8 cellular contexts compared by ENCODE assay signal in genomic region chr2:69892838-69893421, GRCh38. TPM values are rescaled to one million over a fixed set of nuclear protein-coding genes. Genes with fewer than 3 reads are reported as not detected.
DNase-seq lines count a peak whose midpoint lies in the region; ATAC-seq and TF ChIP-seq lines count a peak whose summit lies in the region.
"Not testable (repeated sequence)": the region's sequence is repeated elsewhere in the genome, so short reads cannot be mapped to it uniquely, and the experiment has no call there.

No MANE protein-coding gene starts in this region.

- TF ChIP-seq EP300 in neural cell (conservative IDR thresholded peaks at IDR 0.05; ENCODE audit: poor library complexity, severe bottlenecking) = not testable (repeated sequence)

- ATAC-seq in activated T-cell treated with anti-CD3 and anti-CD28 coated beads, Interleukin-2, amount 50 U/mL, for 4 hours; thoracic aorta (ENCODE audit: insufficient number of reproducible peaks, low FRiP score, low read depth): not testable (repeated sequence)

- not testable (repeated sequence) for H3K9me2 ChIP-seq in neural cell (ENCODE audit: insufficient read depth, low read length)

- H3K27ac Mint-ChIP-seq in chondrocyte (ENCODE audit: unreplicated experiment) = peak overlapping the region; percentile 98

- H3K36me3 ChIP-seq in SJSA1 = peaks cover 29% of the 10 kb centered on the region
- not testable (repeated sequence) for H3K36me3 ChIP-seq in iPS-15b (ENCODE audit: control insufficient read depth, insufficient read depth, low read length); neural cell (ENCODE audit: insufficient read depth, low read length); thoracic aorta

- H3K9me3 ChIP-seq in SJSA1 (replicated peaks); iPS-15b (ENCODE audit: control insufficient read depth, insufficient read depth, low read length); neural cell (ENCODE audit: low read length); thoracic aorta: not testable (repeated sequence)

- not testable (repeated sequence) for H4K20me1 ChIP-seq in neural cell (ENCODE audit: insufficient read depth)

- H3K9me3 Mint-ChIP-seq in activated T-cell treated with anti-CD3 and anti-CD28 coated beads, Interleukin-2, amount 50 U/mL, for 4 hours; chondrocyte (ENCODE audit: low read depth): not testable (repeated sequence)

- H3K27me3 Mint-ChIP-seq in activated T-cell treated with anti-CD3 and anti-CD28 coated beads, Interleukin-2, amount 50 U/mL, for 4 hours (ENCODE audit: low read depth); chondrocyte (ENCODE audit: low read depth): not testable (repeated sequence)

- H3K36me3 Mint-ChIP-seq in activated T-cell treated with anti-CD3 and anti-CD28 coated beads, Interleukin-2, amount 50 U/mL, for 4 hours (ENCODE audit: insufficient read depth) = peaks cover 14% of the 10 kb centered on the region
- H3K36me3 Mint-ChIP-seq in chondrocyte (ENCODE audit: low read depth) = peaks cover 13% of the 10 kb centered on the region

- peaks cover 38% of the 10 kb centered on the region for H3K4me1 Mint-ChIP-seq in activated T-cell treated with anti-CD3 and anti-CD28 coated beads, Interleukin-2, amount 50 U/mL, for 4 hours (ENCODE audit: low read depth)
- peaks cover 35% of the 10 kb centered on the region for H3K4me1 Mint-ChIP-seq in chondrocyte (ENCODE audit: low read depth)

- not testable (repeated sequence) for H3K9ac ChIP-seq in iPS-15b (ENCODE audit: low read depth, low read length); neural cell (ENCODE audit: low read length)

- not testable (repeated sequence) for H3K27me3 ChIP-seq in SJSA1 (replicated peaks); iPS-15b (ENCODE audit: control insufficient read depth, insufficient read depth, low read length); neural cell (ENCODE audit: insufficient read depth, low read depth, low read length); thoracic aorta (replicated peaks; ENCODE audit: insufficient read depth)

- TF ChIP-seq CTCF in chondrocyte (IDR thresholded peaks at IDR 0.05) = peak; percentile 23
- TF ChIP-seq CTCF in neural cell (IDR thresholded peaks at IDR 0.05; ENCODE audit: poor library complexity, severe bottlenecking); thoracic aorta (IDR thresholded peaks at IDR 0.05): not testable (repeated sequence)

- peak; percentile 17 for DNase-seq in DMS 273 (lab: John Stamatoyannopoulos, UW; ENCODE audit: unreplicated experiment)
- DNase-seq in Jurkat, Clone E6-1 (ENCODE audit: low read depth, low spot score) = peak; percentile 31
- not testable (repeated sequence) for DNase-seq in SJSA1 (ENCODE audit: low read depth in 1 of 2, low spot score in 2 of 2); activated T-cell treated with anti-CD3 and anti-CD28 coated beads, Interleukin-2, amount 50 U/mL, for 4 hours; chondrocyte (ENCODE audit: low spot score); thoracic aorta (ENCODE audit: low spot score)

- H3K4me3 Mint-ChIP-seq in activated T-cell treated with anti-CD3 and anti-CD28 coated beads, Interleukin-2, amount 50 U/mL, for 4 hours = peak overlapping the region; percentile 100
- peak overlapping the region; percentile 97 for H3K4me3 Mint-ChIP-seq in chondrocyte (ENCODE audit: unreplicated experiment)

- H3K27ac ChIP-seq in SJSA1 = peak overlapping the region; percentile 70
- H3K27ac ChIP-seq in neural cell (ENCODE audit: low read length); thoracic aorta: not testable (repeated sequence)

- not testable (repeated sequence) for H3K4me2 ChIP-seq in neural cell (ENCODE audit: low read length)

- peaks cover 21% of the 10 kb centered on the region for H3K79me2 ChIP-seq in neural cell (replicated peaks; ENCODE audit: insufficient read depth, low read length)

- not testable (repeated sequence) for H3K4me3 ChIP-seq in Jurkat, Clone E6-1 (ENCODE audit: low read length); SJSA1
- H3K4me3 ChIP-seq in iPS-15b (ENCODE audit: low read depth, low read length) (peak overlapping the region; percentile 91), neural cell (ENCODE audit: low read length) (peak overlapping the region; percentile 75), thoracic aorta (peak overlapping the region; percentile 82)

- not testable (repeated sequence) for H3F3A ChIP-seq in neural cell (ENCODE audit: insufficient read depth, low read length, poor library complexity, severe bottlenecking)

- H2AFZ ChIP-seq in neural cell (ENCODE audit: low read depth, low read length) = peak overlapping the region; percentile 70

- not testable (repeated sequence) for TF ChIP-seq RAD21 in neural cell (conservative IDR thresholded peaks at IDR 0.05)

- H3K4me1 ChIP-seq in SJSA1 (replicated peaks); iPS-15b (ENCODE audit: control insufficient read depth, insufficient read depth, low read length): not testable (repeated sequence)
- peaks cover 15 to 24% of the 10 kb centered on the region in 2 donors for H3K4me1 ChIP-seq in thoracic aorta (ENCODE audit: control insufficient read depth in 1 of 2, low read depth in 2 of 2)

RNA-seq across cellular contexts. Expression of gene SNRNP27, which starts 0.8 kb away (rescaled TPM):
- polyA plus RNA-seq in Jurkat, Clone E6-1 (2012; ENCODE audit: insufficient read depth, insufficient read length) = 77.6 TPM
- total RNA-seq in SJSA1 (2014; rRNA removed; shearing (Covaris generic)) = 130 and 195 TPM in 2 replicates
- 10 to 100 TPM; 57.4 to 77.1 (median 75.4) TPM for total RNA-seq in activated T-cell treated with anti-CD3 and anti-CD28 coated beads, Interleukin-2, amount 50 U/mL, for 4 hours
- 45.0 to 50.7 TPM (median 48.6 TPM) in 3 replicates for total RNA-seq in chondrocyte
- 90.7 and 122 TPM in 2 replicates for polyA plus RNA-seq in neural cell
- 110 and 146 TPM in 2 replicates for polyA minus RNA-seq in neural cell
- 10 to 100 TPM; 57.4 to 98.7 TPM for total RNA-seq in thoracic aorta

RNA-seq across cellular contexts. Expression of gene MXD1, which starts 22.0 kb away (rescaled TPM):
- polyA plus RNA-seq in Jurkat, Clone E6-1 (2012; ENCODE audit: insufficient read depth, insufficient read length) = 1.5 TPM
- total RNA-seq in SJSA1 (2014; rRNA removed; shearing (Covaris generic)) = 3.1 and 4.0 TPM in 2 replicates
- total RNA-seq in activated T-cell treated with anti-CD3 and anti-CD28 coated beads, Interleukin-2, amount 50 U/mL, for 4 hours = 10 to 100 TPM in 2 of 3 donors, 1 to 10 TPM in 1; 9.2 to 12.5 (median 11.8) TPM
- total RNA-seq in chondrocyte (12.1 to 19.9 TPM (median 16.9 TPM) in 3 replicates), thoracic aorta (10 to 100 TPM; 13.8 to 28.4 TPM)
- polyA plus RNA-seq in neural cell = 16.4 and 20.8 TPM in 2 replicates
- polyA minus RNA-seq in neural cell = 32.4 and 36.9 TPM in 2 replicates
